Comparison of ENCODE assay signal across 16 cellular contexts in genomic region chr5:175623086-175623485, GRCh38. TPM values are rescaled to one million over a fixed set of nuclear protein-coding genes. Genes with fewer than 3 reads are reported as not detected.
DNase-seq lines count a peak whose midpoint lies in the region; ATAC-seq and TF ChIP-seq lines count a peak whose summit lies in the region.
"Had no signal": no experiment of that assay in that cellular context is flagged by ENCODE, and none has a peak within 500 bp of the region (broad histone marks: within the 10 kb centered on the region; RNA-seq: fewer than 3 reads in every experiment).

No MANE protein-coding gene starts in this region.

- H3K36me3 Mint-ChIP-seq in endodermal cell (ENCODE audit: low read depth), result no peaks in the 10 kb centered on the region
- H3K36me3 Mint-ChIP-seq: CD8-positive, alpha-beta T cell had no signal

- H3K27me3 Mint-ChIP-seq in endodermal cell (ENCODE audit: insufficient read depth), result no peaks in the 10 kb centered on the region

- no peak overlapping the region for H3K27ac Mint-ChIP-seq in endodermal cell
- H3K27ac Mint-ChIP-seq: CD14-positive monocyte; CD8-positive, alpha-beta T cell; HFFc6 had no signal

- H3K4me1 ChIP-seq in A673 (ENCODE audit: insufficient read depth, low read length, poor library complexity, severe bottlenecking) (no peaks in the 10 kb centered on the region), endodermal cell (ENCODE audit: control insufficient read depth, insufficient read depth, low read length) (no peaks in the 10 kb centered on the region)
- H3K4me1 ChIP-seq: A549 had no signal

- intact Hi-C loops in A673 (cut with micrococcal nuclease; ENCODE audit: unreplicated experiment), result no loop called here

- H4K20me1 ChIP-seq in neural cell (ENCODE audit: insufficient read depth), result no peaks in the 10 kb centered on the region

- no peaks in the 10 kb centered on the region for H3K79me2 ChIP-seq in neural cell (replicated peaks; ENCODE audit: insufficient read depth, low read length)

- H3K4me3 Mint-ChIP-seq in endodermal cell, result no peak overlapping the region
- H3K4me3 Mint-ChIP-seq: CD14-positive monocyte; CD8-positive, alpha-beta T cell; HFFc6 had no signal

- TF ChIP-seq RAD21 in neural cell (conservative IDR thresholded peaks at IDR 0.05), result no peak

- H3K9me2 ChIP-seq in neural cell (ENCODE audit: insufficient read depth, low read length), result no peaks in the 10 kb centered on the region

- no peaks in the 10 kb centered on the region for H3K27me3 ChIP-seq in A673 (replicated peaks; ENCODE audit: insufficient read depth, low read depth, low read length, poor library complexity)
- H3K27me3 ChIP-seq in endodermal cell (ENCODE audit: control insufficient read depth, insufficient read depth, low read length, poor library complexity, severe bottlenecking), result no peaks in the 10 kb centered on the region
- no peaks in the 10 kb centered on the region for H3K27me3 ChIP-seq in neural cell (ENCODE audit: insufficient read depth, low read depth, low read length)

- no peak for TF ChIP-seq CTCF in A673 (conservative IDR thresholded peaks at IDR 0.05; ENCODE audit: low read depth, low read length)
- TF ChIP-seq CTCF in endodermal cell (conservative IDR thresholded peaks at IDR 0.05), result no peak
- no peak for TF ChIP-seq CTCF in neural cell (IDR thresholded peaks at IDR 0.05; ENCODE audit: poor library complexity, severe bottlenecking)

- DNase-seq in A673 (ENCODE audit: low spot score) (peak; percentile 8), ELF-1 (ENCODE audit: low read depth, low spot score) (peak; percentile 83), endodermal cell (peak; percentile 21), nucleus accumbens (lab: John Stamatoyannopoulos, UW) (no peak)
- DNase-seq in activated naive CD4-positive, alpha-beta T cell (lab: John Stamatoyannopoulos, UW), result no peak
- DNase-seq: CD8-positive, alpha-beta T cell; COR-L47; DMS53; HCEC 1CT; HFFc6 had no signal

- POLR2A ChIA-PET in A673 (lab: Charles Lee; ENCODE audit: low non-redundant PET), result no interaction called here

- H3K9me3 Mint-ChIP-seq in endodermal cell, result peaks cover 3% of the 10 kb centered on the region

- no peak overlapping the region for H3K27ac ChIP-seq in A673 (ENCODE audit: low read depth, low read length, poor library complexity, severe bottlenecking)
- no peak overlapping the region for H3K27ac ChIP-seq in endodermal cell (ENCODE audit: low read depth, low read length)
- H3K27ac ChIP-seq in neural cell (ENCODE audit: low read length), result no peak overlapping the region
- H3K27ac ChIP-seq: A549, HL-60 had no signal

- H3K9me3 ChIP-seq in A673 (ENCODE audit: low read depth, low read length, poor library complexity, severe bottlenecking) (no peaks in the 10 kb centered on the region), endodermal cell (ENCODE audit: control insufficient read depth, low read length) (no peaks in the 10 kb centered on the region), neural cell (ENCODE audit: low read length) (no peaks in the 10 kb centered on the region)

- no peak overlapping the region for H3K4me2 ChIP-seq in neural cell (ENCODE audit: low read length)
- H3K4me2 ChIP-seq: A549 had no signal

- H3K4me3 ChIP-seq in A673 (ENCODE audit: low read depth, low read length, poor library complexity, severe bottlenecking) (no peak overlapping the region), endodermal cell (ENCODE audit: low read length) (no peak overlapping the region), neural cell (ENCODE audit: low read length) (no peak overlapping the region)
- H3K4me3 ChIP-seq: A549 had no signal

- CTCF ChIA-PET in A673 (lab: Charles Lee), result no interaction called here

- ATAC-seq in HG02571 (IDR thresholded peaks at IDR 0.05; ENCODE audit: unreplicated experiment), result no peak
- ATAC-seq: A549; CD8-positive, alpha-beta T cell had no signal

- no peak for TF ChIP-seq EP300 in neural cell (conservative IDR thresholded peaks at IDR 0.05; ENCODE audit: poor library complexity, severe bottlenecking)

- no peaks in the 10 kb centered on the region for H3K4me1 Mint-ChIP-seq in endodermal cell

- no peaks in the 10 kb centered on the region for H3K36me3 ChIP-seq in A673 (ENCODE audit: insufficient read depth, low read length, poor library complexity, severe bottlenecking)
- H3K36me3 ChIP-seq in endodermal cell (ENCODE audit: control insufficient read depth, insufficient read depth, low read length), result no peaks in the 10 kb centered on the region
- no peaks in the 10 kb centered on the region for H3K36me3 ChIP-seq in neural cell (ENCODE audit: insufficient read depth, low read length)

- 82 to 85% methylated on average over 7 of the region's 7 CpGs for WGBS in endodermal cell (ENCODE audit: insufficient coverage in 1 of 2, insufficient read length in 1 of 2), 2 experiments

- H3K9ac ChIP-seq in endodermal cell (ENCODE audit: extremely low read depth, low read length, poor library complexity, severe bottlenecking) (no peak overlapping the region), neural cell (ENCODE audit: low read length) (no peak overlapping the region)

- no TSS peak for BruUV-seq in A673 (replicated peaks; lab: Mats Ljungman, UMichigan)

- H3F3A ChIP-seq in neural cell (ENCODE audit: insufficient read depth, low read length, poor library complexity, severe bottlenecking), result no peaks in the 10 kb centered on the region

- H2AFZ ChIP-seq in neural cell (ENCODE audit: low read depth, low read length), result no peak overlapping the region

TF ChIP-seq in neural cell, 6 proteins besides CTCF, POLR2A, EP300 and RAD21:
- TF ChIP-seq SMC3 (conservative IDR thresholded peaks at IDR 0.05; ENCODE audit: poor library complexity) (no peak), MXI1 (conservative IDR thresholded peaks at IDR 0.05; ENCODE audit: poor library complexity, severe bottlenecking) (no peak), EZH2 (IDR thresholded peaks at IDR 0.05; ENCODE audit: borderline replicate concordance, insufficient read depth, low read length, poor library complexity, severe bottlenecking) (no peak), TAF1 (IDR thresholded peaks at IDR 0.05; ENCODE audit: low read depth) (no peak), POLR2AphosphoS5 (IDR thresholded peaks at IDR 0.05) (peak; percentile 21), REST (IDR thresholded peaks at IDR 0.05; ENCODE audit: borderline replicate concordance) (no peak)

RNA-seq across cellular contexts. Expression of gene HRH2, which starts 34.8 kb away (rescaled TPM):
- 0.09 TPM in 1 of 2 replicates, not detected in the other for total RNA-seq in A673 (2021)
- 1 to 10 TPM; 2.1 to 3.3 TPM for total RNA-seq in endodermal cell
- 1.3 TPM for polyA plus RNA-seq in endodermal cell (2013, experiment 1 of 2)
- polyA plus RNA-seq in endodermal cell (2013, experiment 2 of 2), result 1.1 TPM
- 0.09 TPM in 1 of 2 replicates, not detected in the other for polyA plus RNA-seq in neural cell
- polyA minus RNA-seq in neural cell, result 0.49 and 0.58 TPM in 2 replicates
- total RNA-seq: HFFc6 had no signal
- polyA plus RNA-seq: BJ had no signal

Comparison
In these comparisons a context has a peak if more than half of its experiments do, and no peak if none do; other contexts are left out.
1. DNase-seq: peak in A673 (single experiment), ELF-1 (single experiment) and endodermal cell (single experiment); none in nucleus accumbens (0 of 56) and activated naive CD4-positive, alpha-beta T cell (0 of 4).